Comparison of ENCODE assay signal across 8 cellular contexts in the genomic region with DNA sequence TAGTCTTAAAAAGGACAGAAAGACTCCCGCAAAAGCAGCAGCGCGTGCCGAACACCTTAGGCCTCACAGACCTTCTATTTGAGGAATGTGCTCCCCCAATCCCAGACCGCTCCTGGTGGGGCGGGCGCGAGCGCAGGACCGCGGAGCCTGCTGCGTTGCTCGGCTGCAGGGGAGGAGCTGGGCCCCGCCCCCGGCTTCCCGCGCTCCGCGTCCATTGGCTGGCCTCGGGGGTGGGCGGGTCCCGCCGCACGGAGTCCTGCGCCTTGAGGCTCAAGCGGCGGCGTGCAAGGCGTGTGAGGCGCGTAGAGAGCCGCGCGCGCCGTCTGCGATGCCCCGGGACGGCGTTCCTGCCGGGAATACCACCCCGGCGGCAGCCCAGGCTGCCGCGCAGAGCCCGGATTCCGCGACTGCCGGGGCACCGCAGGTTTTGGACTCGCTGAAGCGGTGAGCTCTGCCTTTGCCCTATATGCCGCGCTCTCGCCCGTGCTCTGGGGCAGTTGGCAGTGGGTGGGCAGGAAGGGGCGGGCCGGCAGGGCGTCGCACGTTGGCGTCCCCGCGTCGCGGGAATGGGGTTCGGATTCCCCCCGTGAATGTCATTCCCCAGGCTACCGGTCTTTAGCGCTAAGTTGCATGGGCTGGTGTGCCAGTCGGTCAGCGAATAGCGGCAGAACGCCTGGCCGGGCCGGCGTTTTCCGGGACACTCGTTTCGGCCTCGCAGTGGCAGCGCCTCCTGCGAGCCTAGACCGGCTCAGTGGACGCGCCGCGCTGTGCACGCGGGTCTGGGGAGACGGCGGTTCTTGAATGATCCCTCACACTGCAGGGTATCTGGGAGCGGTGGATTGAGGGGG. TPM values are rescaled to one million over a fixed set of nuclear protein-coding genes. Genes with fewer than 3 reads are reported as not detected.
DNase-seq lines count a peak whose midpoint lies in the region; ATAC-seq and TF ChIP-seq lines count a peak whose summit lies in the region.

No MANE protein-coding gene starts in this region.

- no peaks in the 10 kb centered on the region for H3K36me3 ChIP-seq in CD4-positive, CD25-positive, alpha-beta regulatory T cell (ENCODE audit: control insufficient read depth, insufficient read depth, low read length)
- H3K36me3 ChIP-seq in mucosa of descending colon (ENCODE audit: low read depth), result no peaks in the 10 kb centered on the region

- H3K27ac ChIP-seq in CD4-positive, CD25-positive, alpha-beta regulatory T cell (ENCODE audit: insufficient read depth, low read length, poor library complexity, severe bottlenecking), result no peak overlapping the region

- H3K27me3 Mint-ChIP-seq in CD4-positive, CD25-positive, alpha-beta regulatory T cell, result peaks cover 83% of the 10 kb centered on the region

- H3K4me1 ChIP-seq in CD4-positive, CD25-positive, alpha-beta regulatory T cell (ENCODE audit: control insufficient read depth, insufficient read depth, low read length, poor library complexity, severe bottlenecking), result peaks cover 17% of the 10 kb centered on the region
- peaks cover 14% of the 10 kb centered on the region for H3K4me1 ChIP-seq in mucosa of descending colon (ENCODE audit: low read depth)

- no peaks in the 10 kb centered on the region for H3K9me3 ChIP-seq in CD4-positive, CD25-positive, alpha-beta regulatory T cell (ENCODE audit: control insufficient read depth in 2 of 2, low read length in 2 of 2)
- no peaks in the 10 kb centered on the region for H3K9me3 ChIP-seq in mucosa of descending colon

- no peak overlapping the region for H3K27ac Mint-ChIP-seq in CD4-positive, CD25-positive, alpha-beta regulatory T cell

- H3K4me3 ChIP-seq in CD4-positive, CD25-positive, alpha-beta regulatory T cell (ENCODE audit: low read depth, low read length), result peak overlapping the region; percentile 26
- peak overlapping the region; percentile 79 for H3K4me3 ChIP-seq in epithelial cell of proximal tubule (ENCODE audit: low read depth, low read length)
- H3K4me3 ChIP-seq in mucosa of descending colon, result peak overlapping the region; percentile 15

- no peaks in the 10 kb centered on the region for H3K36me3 Mint-ChIP-seq in CD4-positive, CD25-positive, alpha-beta regulatory T cell

- TF ChIP-seq CTCF in epithelial cell of proximal tubule (conservative IDR thresholded peaks at IDR 0.05; ENCODE audit: low read depth, low read length) (no peak), mucosa of descending colon (IDR thresholded peaks at IDR 0.05) (no peak)

- DNase-seq in CD4-positive, CD25-positive, alpha-beta regulatory T cell, result peak; percentile 64 to 84 (median 78)
- DNase-seq in NOMO-1 (lab: John Stamatoyannopoulos, UW; ENCODE audit: unreplicated experiment in 2 of 2) (peak; percentile 84 to 92), activated T-cell treated with anti-CD3 and anti-CD28 coated beads for 4 hours (peak; percentile 78), epithelial cell of proximal tubule (ENCODE audit: low read depth) (no peak), mucosa of descending colon (peak; percentile 89 to 93 (median 92))
- DNase-seq in stimulated activated CD8-positive, alpha-beta memory T cell treated with anti-CD3 and anti-CD28 coated beads, Interleukin-15, amount 100 ng/mL, for 48 hours (ENCODE audit: low read depth in 2 of 2), result peak; percentile 84

- peak overlapping the region; percentile 62 to 77 (median 70) for H3K4me3 Mint-ChIP-seq in CD4-positive, CD25-positive, alpha-beta regulatory T cell

- intact Hi-C loops in mucosa of descending colon (cut with DNase I, micrococcal nuclease), result no loop called here

- peaks cover 0 to 6% (median 1%) of the 10 kb centered on the region in 7 donors for H3K9me3 Mint-ChIP-seq in CD4-positive, CD25-positive, alpha-beta regulatory T cell

- peaks cover 28% of the 10 kb centered on the region for H3K27me3 ChIP-seq in CD4-positive, CD25-positive, alpha-beta regulatory T cell (ENCODE audit: control insufficient read depth, insufficient read depth, low read length)

- ATAC-seq in CD4-positive, CD25-positive, alpha-beta regulatory T cell (ENCODE audit: low read depth in 2 of 2), result peak; percentile 97
- peak; percentile 95 for ATAC-seq in GM19395 (IDR thresholded peaks at IDR 0.05; ENCODE audit: unreplicated experiment)
- ATAC-seq in HG03521 (IDR thresholded peaks at IDR 0.05; ENCODE audit: unreplicated experiment), result peak; percentile 99
- ATAC-seq in mucosa of descending colon, result peak; percentile 100

- peaks cover 0 to 21% (median 12%) of the 10 kb centered on the region in 4 donors for H3K4me1 Mint-ChIP-seq in CD4-positive, CD25-positive, alpha-beta regulatory T cell

RNA-seq across cellular contexts. Expression of a gene that starts 49.6 kb away (rescaled TPM):
- 2.9 TPM for total RNA-seq in CD4-positive, CD25-positive, alpha-beta regulatory T cell
- 1 to 10 TPM; 2.1 to 2.9 (median 2.4) TPM for polyA plus RNA-seq in CD4-positive, CD25-positive, alpha-beta regulatory T cell
- total RNA-seq in epithelial cell of proximal tubule, result 0.87 and 1.4 TPM in 2 replicates
- total RNA-seq in mucosa of descending colon, result 10 to 100 TPM in 1 of 3 donors, 1 to 10 TPM in 2; 5.6 to 14.6 (median 6.5) TPM

RNA-seq across cellular contexts. Expression of a gene that starts 55.0 kb away (rescaled TPM):
- 119 TPM for total RNA-seq in CD4-positive, CD25-positive, alpha-beta regulatory T cell
- 10 to 100 TPM; 32.6 to 47.2 (median 36.1) TPM for polyA plus RNA-seq in CD4-positive, CD25-positive, alpha-beta regulatory T cell
- total RNA-seq in epithelial cell of proximal tubule (67.7 and 69.0 TPM in 2 replicates), mucosa of descending colon (100 to 1,000 TPM in 1 of 3 donors, 10 to 100 TPM in 2; 87.4 to 118 (median 95.0) TPM)

Comparison
In these comparisons a context has a peak if more than half of its experiments do, and no peak if none do; other contexts are left out.
1. H3K4me3 ChIP-seq: peak in every context shown above with its lines; median percentile 79 in epithelial cell of proximal tubule; 26 in CD4-positive, CD25-positive, alpha-beta regulatory T cell; 15 in mucosa of descending colon.